In the genomic region with DNA sequence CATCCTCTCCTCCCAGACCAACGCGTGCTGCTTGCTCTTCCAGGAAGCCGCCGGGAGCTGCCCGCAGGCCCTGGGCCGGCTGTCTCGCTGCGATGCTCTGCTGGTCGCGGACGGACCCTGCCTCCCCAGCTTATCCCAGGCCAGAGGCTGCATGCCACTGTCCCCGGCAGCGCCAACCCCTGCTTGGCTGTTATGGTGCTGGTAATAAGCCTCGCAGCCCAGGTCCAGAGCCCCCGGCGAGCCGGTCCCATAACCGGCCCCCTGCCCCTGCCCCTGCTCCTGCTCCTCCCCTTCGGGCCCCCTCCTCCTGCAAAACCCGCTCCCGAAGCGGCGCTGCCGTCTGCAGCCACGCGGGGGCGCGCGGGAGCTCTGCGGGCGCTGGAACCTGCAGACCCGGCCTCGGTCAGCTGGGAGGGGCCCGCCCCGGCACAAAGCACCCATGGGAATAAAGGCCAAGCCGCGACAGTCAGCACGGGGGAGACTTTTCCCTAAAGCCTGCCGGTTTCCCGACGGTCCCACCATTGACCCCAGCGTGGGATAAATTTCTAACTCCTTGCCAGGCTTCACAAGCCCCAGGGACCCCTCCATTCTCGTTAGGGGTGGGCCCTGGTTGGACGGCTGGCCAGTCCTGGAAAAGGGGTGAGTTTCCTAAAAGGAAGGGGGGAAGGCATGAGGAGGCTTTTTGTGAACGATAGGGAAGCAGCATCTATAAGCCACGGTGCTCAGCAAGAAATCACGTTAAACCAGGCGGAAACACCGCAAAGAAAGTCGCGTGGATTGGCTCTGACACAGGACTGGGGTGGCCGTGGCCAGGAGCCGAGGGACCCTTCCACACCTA, we compare ENCODE assay signal across 1 cellular context.
TF ChIP-seq lines count a peak whose summit lies in the region.

No MANE protein-coding gene starts in this region.

TF ChIP-seq in HepG2, 621 proteins besides CTCF, POLR2A, EP300 and RAD21 (continued from another document and continues in another):
- TF ChIP-seq, protein P1, sequence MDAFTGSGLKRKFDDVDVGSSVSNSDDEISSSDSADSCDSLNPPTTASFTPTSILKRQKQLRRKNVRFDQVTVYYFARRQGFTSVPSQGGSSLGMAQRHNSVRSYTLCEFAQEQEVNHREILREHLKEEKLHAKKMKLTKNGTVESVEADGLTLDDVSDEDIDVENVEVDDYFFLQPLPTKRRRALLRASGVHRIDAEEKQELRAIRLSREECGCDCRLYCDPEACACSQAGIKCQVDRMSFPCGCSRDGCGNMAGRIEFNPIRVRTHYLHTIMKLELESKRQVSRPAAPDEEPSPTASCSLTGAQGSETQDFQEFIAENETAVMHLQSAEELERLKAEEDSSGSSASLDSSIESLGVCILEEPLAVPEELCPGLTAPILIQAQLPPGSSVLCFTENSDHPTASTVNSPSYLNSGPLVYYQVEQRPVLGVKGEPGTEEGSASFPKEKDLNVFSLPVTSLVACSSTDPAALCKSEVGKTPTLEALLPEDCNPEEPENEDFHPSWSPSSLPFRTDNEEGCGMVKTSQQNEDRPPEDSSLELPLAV (CRISPR knock-in tag; conservative IDR thresholded peaks at IDR 0.05; ENCODE audit: low read depth): no peak
- TF ChIP-seq, protein P2, sequence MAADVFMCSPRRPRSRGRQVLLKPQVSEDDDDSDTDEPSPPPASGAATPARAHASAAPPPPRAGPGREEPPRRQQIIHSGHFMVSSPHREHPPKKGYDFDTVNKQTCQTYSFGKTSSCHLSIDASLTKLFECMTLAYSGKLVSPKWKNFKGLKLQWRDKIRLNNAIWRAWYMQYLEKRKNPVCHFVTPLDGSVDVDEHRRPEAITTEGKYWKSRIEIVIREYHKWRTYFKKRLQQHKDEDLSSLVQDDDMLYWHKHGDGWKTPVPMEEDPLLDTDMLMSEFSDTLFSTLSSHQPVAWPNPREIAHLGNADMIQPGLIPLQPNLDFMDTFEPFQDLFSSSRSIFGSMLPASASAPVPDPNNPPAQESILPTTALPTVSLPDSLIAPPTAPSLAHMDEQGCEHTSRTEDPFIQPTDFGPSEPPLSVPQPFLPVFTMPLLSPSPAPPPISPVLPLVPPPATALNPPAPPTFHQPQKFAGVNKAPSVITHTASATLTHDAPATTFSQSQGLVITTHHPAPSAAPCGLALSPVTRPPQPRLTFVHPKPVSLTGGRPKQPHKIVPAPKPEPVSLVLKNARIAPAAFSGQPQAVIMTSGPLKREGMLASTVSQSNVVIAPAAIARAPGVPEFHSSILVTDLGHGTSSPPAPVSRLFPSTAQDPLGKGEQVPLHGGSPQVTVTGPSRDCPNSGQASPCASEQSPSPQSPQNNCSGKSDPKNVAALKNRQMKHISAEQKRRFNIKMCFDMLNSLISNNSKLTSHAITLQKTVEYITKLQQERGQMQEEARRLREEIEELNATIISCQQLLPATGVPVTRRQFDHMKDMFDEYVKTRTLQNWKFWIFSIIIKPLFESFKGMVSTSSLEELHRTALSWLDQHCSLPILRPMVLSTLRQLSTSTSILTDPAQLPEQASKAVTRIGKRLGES (CRISPR knock-in tag; IDR thresholded peaks at IDR 0.05; ENCODE audit: borderline replicate concordance): peak; percentile 66
- TF ChIP-seq, protein P3, sequence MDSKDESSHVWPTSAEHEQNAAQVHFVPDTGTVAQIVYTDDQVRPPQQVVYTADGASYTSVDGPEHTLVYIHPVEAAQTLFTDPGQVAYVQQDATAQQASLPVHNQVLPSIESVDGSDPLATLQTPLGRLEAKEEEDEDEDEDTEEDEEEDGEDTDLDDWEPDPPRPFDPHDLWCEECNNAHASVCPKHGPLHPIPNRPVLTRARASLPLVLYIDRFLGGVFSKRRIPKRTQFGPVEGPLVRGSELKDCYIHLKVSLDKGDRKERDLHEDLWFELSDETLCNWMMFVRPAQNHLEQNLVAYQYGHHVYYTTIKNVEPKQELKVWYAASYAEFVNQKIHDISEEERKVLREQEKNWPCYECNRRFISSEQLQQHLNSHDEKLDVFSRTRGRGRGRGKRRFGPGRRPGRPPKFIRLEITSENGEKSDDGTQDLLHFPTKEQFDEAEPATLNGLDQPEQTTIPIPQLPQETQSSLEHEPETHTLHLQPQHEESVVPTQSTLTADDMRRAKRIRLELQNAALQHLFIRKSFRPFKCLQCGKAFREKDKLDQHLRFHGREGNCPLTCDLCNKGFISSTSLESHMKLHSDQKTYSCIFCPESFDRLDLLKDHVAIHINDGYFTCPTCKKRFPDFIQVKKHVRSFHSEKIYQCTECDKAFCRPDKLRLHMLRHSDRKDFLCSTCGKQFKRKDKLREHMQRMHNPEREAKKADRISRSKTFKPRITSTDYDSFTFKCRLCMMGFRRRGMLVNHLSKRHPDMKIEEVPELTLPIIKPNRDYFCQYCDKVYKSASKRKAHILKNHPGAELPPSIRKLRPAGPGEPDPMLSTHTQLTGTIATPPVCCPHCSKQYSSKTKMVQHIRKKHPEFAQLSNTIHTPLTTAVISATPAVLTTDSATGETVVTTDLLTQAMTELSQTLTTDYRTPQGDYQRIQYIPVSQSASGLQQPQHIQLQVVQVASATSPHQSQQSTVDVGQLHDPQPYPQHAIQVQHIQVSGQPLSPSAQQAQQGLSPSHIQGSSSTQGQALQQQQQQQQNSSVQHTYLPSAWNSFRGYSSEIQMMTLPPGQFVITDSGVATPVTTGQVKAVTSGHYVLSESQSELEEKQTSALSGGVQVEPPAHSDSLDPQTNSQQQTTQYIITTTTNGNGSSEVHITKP (CRISPR knock-in tag; IDR thresholded peaks at IDR 0.05; ENCODE audit: low read depth): 0 out of 2 replicates have a peak, but pooled peaks have one; percentile 63
- TF ChIP-seq HCFC1 (IDR thresholded peaks at IDR 0.05; ENCODE audit: low read depth, low read length) (no peak), ZNF496 (CRISPR knock-in tag; IDR thresholded peaks at IDR 0.05; ENCODE audit: insufficient replicate concordance) (no peak), ZNF678 (CRISPR knock-in tag; IDR thresholded peaks at IDR 0.05) (no peak; the same call in 1 of the 2 replicates), ELF3 (CRISPR knock-in tag; IDR thresholded peaks at IDR 0.05) (peak; percentile 70; the same call in 1 of the 2 replicates), BRCA1 (CRISPR knock-in tag; IDR thresholded peaks at IDR 0.05) (peak; percentile 69; the same call in 1 of the 2 replicates), GATAD1 (CRISPR knock-in tag; IDR thresholded peaks at IDR 0.05) (peak; percentile 59), ZNF224 (CRISPR knock-in tag; IDR thresholded peaks at IDR 0.05) (peak; percentile 38; the same call in 1 of the 2 replicates), ZNF430 (CRISPR knock-in tag; IDR thresholded peaks at IDR 0.05) (peak; percentile 93), KDM6A (CRISPR knock-in tag; IDR thresholded peaks at IDR 0.05; ENCODE audit: low read depth) (no peak), ZNF343 (CRISPR knock-in tag; IDR thresholded peaks at IDR 0.05) (0 out of 2 replicates have a peak, but pooled peaks have one; percentile 13), ATF1 (CRISPR knock-in tag; IDR thresholded peaks at IDR 0.05) (no peak), IKZF1 (IDR thresholded peaks at IDR 0.05) (no peak), HDAC6 (IDR thresholded peaks at IDR 0.05; ENCODE audit: low read depth, low read length) (no peak), ZSCAN20 (CRISPR knock-in tag; IDR thresholded peaks at IDR 0.05; ENCODE audit: borderline replicate concordance) (peak; percentile 94; the same call in 1 of the 2 replicates), KLF9 (CRISPR knock-in tag; IDR thresholded peaks at IDR 0.05; ENCODE audit: low read depth) (peak; percentile 83; the same call in 1 of the 2 replicates), ZNF572 (CRISPR knock-in tag; IDR thresholded peaks at IDR 0.05) (peak; percentile 92; the same call in 1 of the 2 replicates), TARDBP (CRISPR knock-in tag; IDR thresholded peaks at IDR 0.05) (peak; percentile 75; the same call in 1 of the 2 replicates), ZNF670 (CRISPR knock-in tag; IDR thresholded peaks at IDR 0.05; ENCODE audit: borderline replicate concordance) (no peak), ZNF850 (CRISPR knock-in tag; conservative IDR thresholded peaks at IDR 0.05) (no peak)
- TF ChIP-seq, protein P4, sequence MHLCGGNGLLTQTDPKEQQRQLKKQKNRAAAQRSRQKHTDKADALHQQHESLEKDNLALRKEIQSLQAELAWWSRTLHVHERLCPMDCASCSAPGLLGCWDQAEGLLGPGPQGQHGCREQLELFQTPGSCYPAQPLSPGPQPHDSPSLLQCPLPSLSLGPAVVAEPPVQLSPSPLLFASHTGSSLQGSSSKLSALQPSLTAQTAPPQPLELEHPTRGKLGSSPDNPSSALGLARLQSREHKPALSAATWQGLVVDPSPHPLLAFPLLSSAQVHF (CRISPR knock-in tag; IDR thresholded peaks at IDR 0.05): no peak
- TF ChIP-seq, protein P5, sequence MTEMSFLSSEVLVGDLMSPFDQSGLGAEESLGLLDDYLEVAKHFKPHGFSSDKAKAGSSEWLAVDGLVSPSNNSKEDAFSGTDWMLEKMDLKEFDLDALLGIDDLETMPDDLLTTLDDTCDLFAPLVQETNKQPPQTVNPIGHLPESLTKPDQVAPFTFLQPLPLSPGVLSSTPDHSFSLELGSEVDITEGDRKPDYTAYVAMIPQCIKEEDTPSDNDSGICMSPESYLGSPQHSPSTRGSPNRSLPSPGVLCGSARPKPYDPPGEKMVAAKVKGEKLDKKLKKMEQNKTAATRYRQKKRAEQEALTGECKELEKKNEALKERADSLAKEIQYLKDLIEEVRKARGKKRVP (CRISPR knock-in tag; IDR thresholded peaks at IDR 0.05): no peak
- TF ChIP-seq, protein P6, sequence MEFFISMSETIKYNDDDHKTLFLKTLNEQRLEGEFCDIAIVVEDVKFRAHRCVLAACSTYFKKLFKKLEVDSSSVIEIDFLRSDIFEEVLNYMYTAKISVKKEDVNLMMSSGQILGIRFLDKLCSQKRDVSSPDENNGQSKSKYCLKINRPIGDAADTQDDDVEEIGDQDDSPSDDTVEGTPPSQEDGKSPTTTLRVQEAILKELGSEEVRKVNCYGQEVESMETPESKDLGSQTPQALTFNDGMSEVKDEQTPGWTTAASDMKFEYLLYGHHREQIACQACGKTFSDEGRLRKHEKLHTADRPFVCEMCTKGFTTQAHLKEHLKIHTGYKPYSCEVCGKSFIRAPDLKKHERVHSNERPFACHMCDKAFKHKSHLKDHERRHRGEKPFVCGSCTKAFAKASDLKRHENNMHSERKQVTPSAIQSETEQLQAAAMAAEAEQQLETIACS (CRISPR knock-in tag; IDR thresholded peaks at IDR 0.05): 0 out of 2 replicates have a peak, but pooled peaks have one; percentile 46
- TF ChIP-seq, protein P7, sequence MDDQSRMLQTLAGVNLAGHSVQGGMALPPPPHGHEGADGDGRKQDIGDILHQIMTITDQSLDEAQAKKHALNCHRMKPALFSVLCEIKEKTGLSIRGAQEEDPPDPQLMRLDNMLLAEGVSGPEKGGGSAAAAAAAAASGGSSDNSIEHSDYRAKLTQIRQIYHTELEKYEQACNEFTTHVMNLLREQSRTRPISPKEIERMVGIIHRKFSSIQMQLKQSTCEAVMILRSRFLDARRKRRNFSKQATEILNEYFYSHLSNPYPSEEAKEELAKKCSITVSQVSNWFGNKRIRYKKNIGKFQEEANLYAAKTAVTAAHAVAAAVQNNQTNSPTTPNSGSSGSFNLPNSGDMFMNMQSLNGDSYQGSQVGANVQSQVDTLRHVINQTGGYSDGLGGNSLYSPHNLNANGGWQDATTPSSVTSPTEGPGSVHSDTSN (CRISPR knock-in tag; IDR thresholded peaks at IDR 0.05; ENCODE audit: borderline replicate concordance): peak; percentile 78; the same call in 1 of the 2 replicates
- TF ChIP-seq, protein P8, sequence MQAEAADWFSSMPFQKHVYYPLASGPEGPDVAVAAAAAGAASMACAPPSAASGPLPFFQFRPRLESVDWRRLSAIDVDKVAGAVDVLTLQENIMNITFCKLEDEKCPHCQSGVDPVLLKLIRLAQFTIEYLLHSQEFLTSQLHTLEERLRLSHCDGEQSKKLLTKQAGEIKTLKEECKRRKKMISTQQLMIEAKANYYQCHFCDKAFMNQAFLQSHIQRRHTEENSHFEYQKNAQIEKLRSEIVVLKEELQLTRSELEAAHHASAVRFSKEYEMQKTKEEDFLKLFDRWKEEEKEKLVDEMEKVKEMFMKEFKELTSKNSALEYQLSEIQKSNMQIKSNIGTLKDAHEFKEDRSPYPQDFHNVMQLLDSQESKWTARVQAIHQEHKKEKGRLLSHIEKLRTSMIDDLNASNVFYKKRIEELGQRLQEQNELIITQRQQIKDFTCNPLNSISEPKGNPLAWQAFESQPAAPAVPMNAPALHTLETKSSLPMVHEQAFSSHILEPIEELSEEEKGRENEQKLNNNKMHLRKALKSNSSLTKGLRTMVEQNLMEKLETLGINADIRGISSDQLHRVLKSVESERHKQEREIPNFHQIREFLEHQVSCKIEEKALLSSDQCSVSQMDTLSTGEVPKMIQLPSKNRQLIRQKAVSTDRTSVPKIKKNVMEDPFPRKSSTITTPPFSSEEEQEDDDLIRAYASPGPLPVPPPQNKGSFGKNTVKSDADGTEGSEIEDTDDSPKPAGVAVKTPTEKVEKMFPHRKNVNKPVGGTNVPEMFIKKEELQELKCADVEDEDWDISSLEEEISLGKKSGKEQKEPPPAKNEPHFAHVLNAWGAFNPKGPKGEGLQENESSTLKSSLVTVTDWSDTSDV (CRISPR knock-in tag; IDR thresholded peaks at IDR 0.05): no peak
- TF ChIP-seq, protein P9, sequence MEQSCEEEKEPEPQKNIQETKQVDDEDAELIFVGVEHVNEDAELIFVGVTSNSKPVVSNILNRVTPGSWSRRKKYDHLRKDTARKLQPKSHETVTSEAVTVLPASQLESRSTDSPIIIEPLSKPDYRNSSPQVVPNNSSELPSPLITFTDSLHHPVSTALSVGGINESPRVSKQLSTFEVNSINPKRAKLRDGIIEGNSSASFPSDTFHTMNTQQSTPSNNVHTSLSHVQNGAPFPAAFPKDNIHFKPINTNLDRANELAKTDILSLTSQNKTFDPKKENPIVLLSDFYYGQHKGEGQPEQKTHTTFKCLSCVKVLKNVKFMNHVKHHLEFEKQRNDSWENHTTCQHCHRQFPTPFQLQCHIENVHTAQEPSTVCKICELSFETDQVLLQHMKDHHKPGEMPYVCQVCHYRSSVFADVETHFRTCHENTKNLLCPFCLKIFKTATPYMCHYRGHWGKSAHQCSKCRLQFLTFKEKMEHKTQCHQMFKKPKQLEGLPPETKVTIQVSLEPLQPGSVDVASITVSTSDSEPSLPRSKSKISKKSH (CRISPR knock-in tag; IDR thresholded peaks at IDR 0.05; ENCODE audit: borderline replicate concordance): 0 out of 2 replicates have a peak, but pooled peaks have one; percentile 38
- TF ChIP-seq, protein P10, sequence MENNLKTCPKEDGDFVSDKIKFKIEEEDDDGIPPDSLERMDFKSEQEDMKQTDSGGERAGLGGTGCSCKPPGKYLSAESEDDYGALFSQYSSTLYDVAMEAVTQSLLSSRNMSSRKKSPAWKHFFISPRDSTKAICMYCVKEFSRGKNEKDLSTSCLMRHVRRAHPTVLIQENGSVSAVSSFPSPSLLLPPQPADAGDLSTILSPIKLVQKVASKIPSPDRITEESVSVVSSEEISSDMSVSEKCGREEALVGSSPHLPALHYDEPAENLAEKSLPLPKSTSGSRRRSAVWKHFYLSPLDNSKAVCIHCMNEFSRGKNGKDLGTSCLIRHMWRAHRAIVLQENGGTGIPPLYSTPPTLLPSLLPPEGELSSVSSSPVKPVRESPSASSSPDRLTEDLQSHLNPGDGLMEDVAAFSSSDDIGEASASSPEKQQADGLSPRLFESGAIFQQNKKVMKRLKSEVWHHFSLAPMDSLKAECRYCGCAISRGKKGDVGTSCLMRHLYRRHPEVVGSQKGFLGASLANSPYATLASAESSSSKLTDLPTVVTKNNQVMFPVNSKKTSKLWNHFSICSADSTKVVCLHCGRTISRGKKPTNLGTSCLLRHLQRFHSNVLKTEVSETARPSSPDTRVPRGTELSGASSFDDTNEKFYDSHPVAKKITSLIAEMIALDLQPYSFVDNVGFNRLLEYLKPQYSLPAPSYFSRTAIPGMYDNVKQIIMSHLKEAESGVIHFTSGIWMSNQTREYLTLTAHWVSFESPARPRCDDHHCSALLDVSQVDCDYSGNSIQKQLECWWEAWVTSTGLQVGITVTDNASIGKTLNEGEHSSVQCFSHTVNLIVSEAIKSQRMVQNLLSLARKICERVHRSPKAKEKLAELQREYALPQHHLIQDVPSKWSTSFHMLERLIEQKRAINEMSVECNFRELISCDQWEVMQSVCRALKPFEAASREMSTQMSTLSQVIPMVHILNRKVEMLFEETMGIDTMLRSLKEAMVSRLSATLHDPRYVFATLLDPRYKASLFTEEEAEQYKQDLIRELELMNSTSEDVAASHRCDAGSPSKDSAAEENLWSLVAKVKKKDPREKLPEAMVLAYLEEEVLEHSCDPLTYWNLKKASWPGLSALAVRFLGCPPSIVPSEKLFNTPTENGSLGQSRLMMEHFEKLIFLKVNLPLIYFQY (CRISPR knock-in tag; IDR thresholded peaks at IDR 0.05; ENCODE audit: borderline replicate concordance): peak; percentile 75; the same call in 1 of the 2 replicates
